ENCODE assay signal across 17 cellular contexts in genomic region chr1:168726719-168727118, GRCh38. TPM values are rescaled to one million over a fixed set of nuclear protein-coding genes. Genes with fewer than 3 reads are reported as not detected.
A peak's percentile ranks its signal among the peaks of the same experiment; 100 is the strongest.
DNase-seq lines count a peak whose midpoint lies in the region; FAIRE-seq and TF ChIP-seq lines count a peak whose summit lies in the region.
"Had no signal": no experiment of that assay in that cellular context is flagged by ENCODE, and none has a peak within 500 bp of the region (broad histone marks: within the 10 kb centered on the region; RNA-seq: fewer than 3 reads in every experiment).

No MANE protein-coding gene starts in this region.

- POLR2A ChIA-PET in HEK293 (lab: Yijun Ruan, JAX), result no interaction called here
- POLR2A ChIA-PET in A673 (lab: Charles Lee; ENCODE audit: low non-redundant PET), result no interaction called here

- no peak overlapping the region for H3K27ac ChIP-seq in HEK293 (ENCODE audit: extremely low read depth, low read depth, low read length)
- H3K27ac ChIP-seq in stomach, result peak overlapping the region in 3 of 5 donors; percentile 24 to 63 (median 46)
- no peak overlapping the region for H3K27ac ChIP-seq in A673 (ENCODE audit: low read depth, low read length, poor library complexity, severe bottlenecking)
- H3K27ac ChIP-seq: HL-60, PC-9 had no signal

- CTCF ChIA-PET in HEK293 (lab: Yijun Ruan, JAX), result interaction anchor here (0.6 kb wide), 1 partner anchor 7 kb away, joined by 3 read pairs; no protein-coding TSS in a partner anchor
- CTCF ChIA-PET in A673 (lab: Charles Lee), result no interaction called here

- 78 to 89% (median 88%) methylated on average over 2 of the region's 2 CpGs; no CpG with 5 or more reads in 1 of the 5 donors for WGBS in stomach, 5 donors

- no peak for TF ChIP-seq POLR2A in stomach (IDR thresholded peaks at IDR 0.05)

- TF ChIP-seq EP300 in stomach (IDR thresholded peaks at IDR 0.05), result no peak

- peaks cover 12% of the 10 kb centered on the region for H3K27me3 Mint-ChIP-seq in nephron (ENCODE audit: low read depth)

- TF ChIP-seq CTCF in AG10803 (conservative IDR thresholded peaks at IDR 0.05; ENCODE audit: low read length), result no peak
- no peak for TF ChIP-seq CTCF in HEK293 (tag by site-specific recombination; IDR thresholded peaks at IDR 0.05)
- TF ChIP-seq CTCF in nephron (IDR thresholded peaks at IDR 0.05; ENCODE audit: unreplicated experiment in 3 of 3), result no peak
- no peak for TF ChIP-seq CTCF in stomach (IDR thresholded peaks at IDR 0.05)
- no peak for TF ChIP-seq CTCF in A673 (conservative IDR thresholded peaks at IDR 0.05; ENCODE audit: low read depth, low read length)

- H3K36me3 Mint-ChIP-seq in nephron (ENCODE audit: low read depth), result no peaks in the 10 kb centered on the region
- H3K36me3 Mint-ChIP-seq: CD8-positive, alpha-beta T cell had no signal

- H3K27me3 ChIP-seq in stomach (no peaks in the 10 kb centered on the region), A673 (replicated peaks; ENCODE audit: insufficient read depth, low read depth, low read length, poor library complexity) (peaks cover 3% of the 10 kb centered on the region)
- H3K27me3 ChIP-seq: BE2C had no signal

- DNase-seq in AG10803 (ENCODE audit: low read depth) (no peak), stomach (no peak), A673 (ENCODE audit: low spot score) (no peak), UCSD-AML1 (lab: John Stamatoyannopoulos, UW; ENCODE audit: unreplicated experiment) (no peak), COR-L47 (lab: John Stamatoyannopoulos, UW) (no peak), urothelium cell line (ENCODE audit: low spot score) (no peak)
- DNase-seq: BE2C; CD8-positive, alpha-beta T cell; GOT3; NCI-H1092 treated with DMSO at 0.1 percent for 48 hours; NCI-H1694; NCI-H2107; PC-9 had no signal

- no peak for FAIRE-seq in urothelium cell line (lab: Jason Lieb, UNC)
- FAIRE-seq: K562 had no signal

- H3K9me3 Mint-ChIP-seq in nephron, result no peaks in the 10 kb centered on the region
- H3K9me3 Mint-ChIP-seq: CD8-positive, alpha-beta T cell had no signal

- H3K4me3 Mint-ChIP-seq in nephron, result no peak overlapping the region
- H3K4me3 Mint-ChIP-seq: CD8-positive, alpha-beta T cell had no signal

- peak overlapping the region; percentile 76 for H3K4me3 ChIP-seq in AG10803 (ENCODE audit: low read length)
- H3K4me3 ChIP-seq in HEK293 (ENCODE audit: low read depth, low read length), result no peak overlapping the region
- peak overlapping the region in 1 of 4 donors; percentile 1 for H3K4me3 ChIP-seq in stomach
- H3K4me3 ChIP-seq in A673 (ENCODE audit: low read depth, low read length, poor library complexity, severe bottlenecking), result no peak overlapping the region
- H3K4me3 ChIP-seq: K562, PC-9 had no signal

- BruUV-seq in A673 (replicated peaks; lab: Mats Ljungman, UMichigan), result no TSS peak

- H3K36me3 ChIP-seq in HEK293 (ENCODE audit: control insufficient read depth in 2 of 2, insufficient read depth in 1 of 2, low read length in 2 of 2), result no peaks in the 10 kb centered on the region
- no peaks in the 10 kb centered on the region for H3K36me3 ChIP-seq in stomach
- H3K36me3 ChIP-seq in A673 (ENCODE audit: insufficient read depth, low read length, poor library complexity, severe bottlenecking), result no peaks in the 10 kb centered on the region
- H3K36me3 ChIP-seq: BE2C had no signal

- H3K9me3 ChIP-seq in HEK293 (ENCODE audit: control insufficient read depth, insufficient read depth, low read depth, low read length) (no peaks in the 10 kb centered on the region), stomach (no peaks in the 10 kb centered on the region), A673 (ENCODE audit: low read depth, low read length, poor library complexity, severe bottlenecking) (no peaks in the 10 kb centered on the region)
- H3K9me3 ChIP-seq: BE2C had no signal

- H3K4me1 ChIP-seq in HEK293 (ENCODE audit: control insufficient read depth, insufficient read depth, low read length) (no peaks in the 10 kb centered on the region), stomach (peaks cover 0 to 18% (median 0%) of the 10 kb centered on the region in 4 donors), A673 (ENCODE audit: insufficient read depth, low read length, poor library complexity, severe bottlenecking) (no peaks in the 10 kb centered on the region)

- H3K27ac Mint-ChIP-seq in nephron, result peak overlapping the region in 2 of 3 experiments; percentile 16 to 62
- H3K27ac Mint-ChIP-seq: CD8-positive, alpha-beta T cell had no signal

- intact Hi-C loops in stomach (cut with DNase I; ENCODE audit: low total_unique reads) (no loop called here), A673 (cut with micrococcal nuclease; ENCODE audit: unreplicated experiment) (no loop called here)

- peaks cover 25% of the 10 kb centered on the region for H3K4me1 Mint-ChIP-seq in nephron

TF ChIP-seq in HEK293, 187 proteins besides CTCF, POLR2A, EP300 and RAD21:
- TF ChIP-seq ZBTB7A (tag by site-specific recombination; IDR thresholded peaks at IDR 0.05; ENCODE audit: low read depth) (no peak), ZNF274 (IDR thresholded peaks at IDR 0.05; ENCODE audit: low read length) (no peak), ZNF274 (tag by site-specific recombination; IDR thresholded peaks at IDR 0.05; ENCODE audit: borderline replicate concordance) (peak; percentile 77; the same call in 1 of the 2 replicates)

RNA-seq across cellular contexts. Expression of gene DPT, which starts 2.3 kb away (rescaled TPM):
- 10 to 100 TPM; 21.7 to 86.7 (median 58.8) TPM for total RNA-seq in stomach
- polyA plus RNA-seq in stomach, result 10 to 100 TPM; 20.1 to 60.3 (median 35.5) TPM
- total RNA-seq in A673 (2021), result not detected in 2 replicates
- total RNA-seq: CD8-positive, alpha-beta T cell; K562; PC-9 had no signal
- polyA plus RNA-seq: K562 had no signal

Comparison
In these comparisons a context has a peak if more than half of its experiments do, and no peak if none do; other contexts are left out.
1. H3K27ac ChIP-seq: peak in stomach (3 of 5); none in HEK293 (single experiment) and A673 (single experiment).
2. RNA of gene DPT, which starts 2.3 kb away (total RNA-seq): 21.7 to 86.7 TPM in stomach; not detected in A673; every median in the first group is over 10 times any median in the second.